Comparison of ENCODE assay signal across 8 cellular contexts in genomic region chr3:52705438-52705687, GRCh38. TPM values are rescaled to one million over a fixed set of nuclear protein-coding genes. Genes with fewer than 3 reads are reported as not detected.
DNase-seq lines count a peak whose midpoint lies in the region; ATAC-seq and TF ChIP-seq lines count a peak whose summit lies in the region.

No MANE protein-coding gene starts in this region.

- peak overlapping the region; percentile 92 for H3K27ac ChIP-seq in layer of hippocampus (ENCODE audit: low read depth, low read length)
- peak overlapping the region; percentile 80 to 90 (median 81) for H3K27ac ChIP-seq in thyroid gland

- peaks cover 28% of the 10 kb centered on the region for H3K4me1 Mint-ChIP-seq in activated naive CD8-positive, alpha-beta T cell treated with anti-CD3 and anti-CD28 coated beads for 36 hours

- H3K27me3 ChIP-seq in layer of hippocampus (ENCODE audit: control insufficient read depth, insufficient read depth, low read length) = no peaks in the 10 kb centered on the region
- no peaks in the 10 kb centered on the region for H3K27me3 ChIP-seq in thyroid gland

- no peaks in the 10 kb centered on the region for H3K9me3 ChIP-seq in thyroid gland

- H3K9me3 Mint-ChIP-seq in activated naive CD8-positive, alpha-beta T cell treated with anti-CD3 and anti-CD28 coated beads for 36 hours = no peaks in the 10 kb centered on the region

- H3K4me3 Mint-ChIP-seq in activated naive CD8-positive, alpha-beta T cell treated with anti-CD3 and anti-CD28 coated beads for 36 hours = peak overlapping the region; percentile 98

- no peak for TF ChIP-seq CTCF in thyroid gland (IDR thresholded peaks at IDR 0.05)

- peaks cover 16 to 37% of the 10 kb centered on the region in 2 donors for H3K4me1 ChIP-seq in thyroid gland

- no peak for ATAC-seq in GM18519 (IDR thresholded peaks at IDR 0.05; ENCODE audit: low FRiP score, unreplicated experiment)
- ATAC-seq in HG03280 (IDR thresholded peaks at IDR 0.05; ENCODE audit: unreplicated experiment) = no peak

- H3K36me3 ChIP-seq in thyroid gland = peaks cover 0 to 4% of the 10 kb centered on the region in 2 donors

- H3K27me3 Mint-ChIP-seq in activated naive CD8-positive, alpha-beta T cell treated with anti-CD3 and anti-CD28 coated beads for 36 hours = no peaks in the 10 kb centered on the region

- no CpG with 5 or more reads among the region's 25 CpGs for WGBS in thyroid gland, 2 donors

- intact Hi-C loops in thyroid gland (cut with DNase I) = no loop called here

- peak; percentile 17 for DNase-seq in activated CD8-positive, alpha-beta memory T cell treated with anti-CD3 and anti-CD28 coated beads, Interleukin-2, amount 50 U/mL, for 24 hours (ENCODE audit: extremely low read depth)
- DNase-seq in activated CD8-positive, alpha-beta memory T cell treated with anti-CD3 and anti-CD28 coated beads for 24 hours = no peak
- DNase-seq in activated naive CD8-positive, alpha-beta T cell treated with anti-CD3 and anti-CD28 coated beads for 36 hours = no peak
- no peak for DNase-seq in thyroid gland
- no peak for DNase-seq in LoVo (ENCODE audit: low spot score)

- H3K27ac Mint-ChIP-seq in activated naive CD8-positive, alpha-beta T cell treated with anti-CD3 and anti-CD28 coated beads for 36 hours = peak overlapping the region; percentile 91

- peaks cover 26% of the 10 kb centered on the region for H3K36me3 Mint-ChIP-seq in activated naive CD8-positive, alpha-beta T cell treated with anti-CD3 and anti-CD28 coated beads for 36 hours

- H3K4me3 ChIP-seq in thyroid gland (replicated peaks in 1 of 3) = peak overlapping the region; percentile 63 to 97 (median 88)

- no peak for TF ChIP-seq POLR2A in thyroid gland (IDR thresholded peaks at IDR 0.05)

RNA-seq across cellular contexts. Expression of gene GLT8D1, which starts 0.2 kb away (rescaled TPM):
- total RNA-seq in activated naive CD8-positive, alpha-beta T cell treated with anti-CD3 and anti-CD28 coated beads for 36 hours = 10 to 100 TPM; 29.5 to 30.3 TPM
- 100 to 1,000 TPM in 3 of 4 donors, 10 to 100 TPM in 1; 97.8 to 145 (median 107) TPM for total RNA-seq in thyroid gland

RNA-seq across cellular contexts. Expression of gene SPCS1, which starts 0.5 kb away (rescaled TPM):
- total RNA-seq in activated naive CD8-positive, alpha-beta T cell treated with anti-CD3 and anti-CD28 coated beads for 36 hours = 100 to 1,000 TPM; 129 to 137 TPM
- total RNA-seq in thyroid gland = 100 to 1,000 TPM; 134 to 263 (median 185) TPM

RNA-seq across cellular contexts. Expression of gene GNL3, which starts 19.5 kb away (rescaled TPM):
- total RNA-seq in activated naive CD8-positive, alpha-beta T cell treated with anti-CD3 and anti-CD28 coated beads for 36 hours = 100 to 1,000 TPM; 245 to 246 TPM
- total RNA-seq in thyroid gland = 10 to 100 TPM; 39.2 to 68.4 (median 41.7) TPM

RNA-seq across cellular contexts. Expression of gene PBRM1, which starts 19.6 kb away (rescaled TPM):
- total RNA-seq in activated naive CD8-positive, alpha-beta T cell treated with anti-CD3 and anti-CD28 coated beads for 36 hours = 10 to 100 TPM; 61.5 to 62.1 TPM
- total RNA-seq in thyroid gland = 100 to 1,000 TPM; 111 to 165 (median 125) TPM
